In genomic region chr6:144285798-144286502, GRCh38 we compare ENCODE assay signal across 8 cellular contexts. TPM values are rescaled to one million over a fixed set of nuclear protein-coding genes. Genes with fewer than 3 reads are reported as not detected.
DNase-seq lines count a peak whose midpoint lies in the region; ATAC-seq and TF ChIP-seq lines count a peak whose summit lies in the region.

No MANE protein-coding gene starts in this region.

- ATAC-seq in activated CD4-positive, alpha-beta T cell treated with anti-CD3 and anti-CD28 coated beads for 36 hours: peak; percentile 56
- no peak for ATAC-seq in HG02610 (IDR thresholded peaks at IDR 0.05; ENCODE audit: unreplicated experiment)

- CTCF ChIA-PET in activated CD4-positive, alpha-beta T cell treated with anti-CD3 and anti-CD28 coated beads for 36 hours (lab: Charles Lee): interaction anchor here (0.8 to 2.1 kb wide), 4 partner anchors 54 to 196 kb away, joined by 3 to 13 read pairs (median 4); no protein-coding TSS in a partner anchor

- H3K4me3 Mint-ChIP-seq in CD14-positive monocyte: peak overlapping the region; percentile 95 to 97
- H3K4me3 Mint-ChIP-seq in activated CD4-positive, alpha-beta T cell treated with anti-CD3 and anti-CD28 coated beads for 36 hours: peak overlapping the region; percentile 88

- peaks cover 0 to 14% (median 4%) of the 10 kb centered on the region in 4 donors for H3K4me1 ChIP-seq in liver (ENCODE audit: control insufficient read depth in 4 of 4, insufficient read depth in 4 of 4, low read length in 3 of 4)

- H3K4me3 ChIP-seq in liver (ENCODE audit: low read depth in 1 of 3, low read length in 3 of 3): peak overlapping the region; percentile 69 to 98 (median 96)

- no peaks in the 10 kb centered on the region for H3K36me3 ChIP-seq in liver (ENCODE audit: control insufficient read depth in 4 of 4, insufficient read depth in 3 of 4, low read depth in 1 of 4, low read length in 3 of 4)

- peak; percentile 50 for DNase-seq in CD14-positive monocyte (ENCODE audit: low spot score)
- DNase-seq in GM20000 (ENCODE audit: low spot score): peak; percentile 69
- peak; percentile 41 for DNase-seq in KG1 (lab: John Stamatoyannopoulos, UW)
- peak; percentile 49 for DNase-seq in activated CD4-positive, alpha-beta T cell treated with anti-CD3 and anti-CD28 coated beads for 36 hours
- DNase-seq in ecto neural progenitor cell (ENCODE audit: low spot score): peak; percentile 77
- peak; percentile 12 to 20 for DNase-seq in stimulated activated CD4-positive, alpha-beta T cell treated with anti-CD3 and anti-CD28 coated beads, Interleukin-4, amount 100 ng/mL, for 48 hours (ENCODE audit: low read depth in 2 of 2)

- no peaks in the 10 kb centered on the region for H3K27me3 ChIP-seq in liver (ENCODE audit: control insufficient read depth in 4 of 4, insufficient read depth in 4 of 4, low read length in 3 of 4)

- peaks cover 8 to 21% of the 10 kb centered on the region in 2 donors for H3K36me3 Mint-ChIP-seq in CD14-positive monocyte
- no peaks in the 10 kb centered on the region for H3K36me3 Mint-ChIP-seq in activated CD4-positive, alpha-beta T cell treated with anti-CD3 and anti-CD28 coated beads for 36 hours (ENCODE audit: low read depth)

- no peaks in the 10 kb centered on the region for H3K9me3 Mint-ChIP-seq in CD14-positive monocyte
- no peaks in the 10 kb centered on the region for H3K9me3 Mint-ChIP-seq in activated CD4-positive, alpha-beta T cell treated with anti-CD3 and anti-CD28 coated beads for 36 hours (ENCODE audit: low read depth)

- POLR2A ChIA-PET in activated CD4-positive, alpha-beta T cell treated with anti-CD3 and anti-CD28 coated beads for 36 hours (lab: Charles Lee): interaction anchor here (0.6 kb wide), 1 partner anchor 194 kb away, joined by 3 read pairs; no protein-coding TSS in a partner anchor

- H3K27me3 Mint-ChIP-seq in CD14-positive monocyte (ENCODE audit: low read depth in 3 of 3): peaks cover 0 to 2% (median 0%) of the 10 kb centered on the region in 3 donors
- H3K27me3 Mint-ChIP-seq in activated CD4-positive, alpha-beta T cell treated with anti-CD3 and anti-CD28 coated beads for 36 hours: peaks cover 36% of the 10 kb centered on the region

- under 1% methylated on average over 51 of the region's 51 CpGs for WGBS in liver

- peak overlapping the region; percentile 86 to 96 (median 93) for H3K27ac Mint-ChIP-seq in CD14-positive monocyte
- peak overlapping the region; percentile 73 for H3K27ac Mint-ChIP-seq in activated CD4-positive, alpha-beta T cell treated with anti-CD3 and anti-CD28 coated beads for 36 hours

- TF ChIP-seq RAD21 in liver (IDR thresholded peaks at IDR 0.05): peak in 1 of 2 donors; percentile 14

- TF ChIP-seq CTCF in CD14-positive monocyte (IDR thresholded peaks at IDR 0.05) (no peak), GM20000 (IDR thresholded peaks at IDR 0.05; ENCODE audit: extremely low read depth, missing control alignments) (no peak), liver (IDR thresholded peaks at IDR 0.05; ENCODE audit: low read depth, low read length, missing input control) (no peak)

- H3K4me1 Mint-ChIP-seq in CD14-positive monocyte: peaks cover 24% of the 10 kb centered on the region
- H3K4me1 Mint-ChIP-seq in activated CD4-positive, alpha-beta T cell treated with anti-CD3 and anti-CD28 coated beads for 36 hours: peaks cover 16% of the 10 kb centered on the region

- H3K27ac ChIP-seq in liver (ENCODE audit: low read depth in 1 of 2, low read length in 2 of 2): peak overlapping the region; percentile 92 to 93

- no peaks in the 10 kb centered on the region for H3K9me3 ChIP-seq in liver (ENCODE audit: control insufficient read depth in 4 of 4, low read length in 3 of 4)

- intact Hi-C loops in CD14-positive monocyte (cut with micrococcal nuclease): loop anchor here (5.0 to 10.0 kb wide), 4 partner anchors 76 to 191 kb away; partner anchors contain the start of gene SF3B5 (in 1 of the 2)
- intact Hi-C loops in activated CD4-positive, alpha-beta T cell treated with anti-CD3 and anti-CD28 coated beads for 36 hours (cut with DNase I, micrococcal nuclease): loop anchor here (1.0 to 5.0 kb wide), 7 partner anchors 49 to 197 kb away; partner anchors contain the start of gene STX11 (in 1 of the 2)

- H3K9ac ChIP-seq in liver (ENCODE audit: low read depth in 1 of 2, low read length in 2 of 2): peak overlapping the region; percentile 69 to 89

TF ChIP-seq in liver, 16 proteins besides CTCF, POLR2A, EP300 and RAD21:
- TF ChIP-seq FOXA2 (IDR thresholded peaks at IDR 0.05): no peak
- TF ChIP-seq RXRA (IDR thresholded peaks at IDR 0.05): peak in 1 of 2 donors; percentile 20
- TF ChIP-seq YY1 (IDR thresholded peaks at IDR 0.05): peak; percentile 5

RNA-seq across cellular contexts. Expression of gene UTRN, which starts 0.8 kb away (rescaled TPM):
- 10 to 100 TPM; 21.8 to 66.1 TPM for polyA plus RNA-seq in CD14-positive monocyte
- total RNA-seq in activated CD4-positive, alpha-beta T cell treated with anti-CD3 and anti-CD28 coated beads for 36 hours: 10 to 100 TPM; 43.4 to 46.2 TPM
- total RNA-seq in liver: 10 to 100 TPM; 80.5 to 83.7 TPM
- polyA plus RNA-seq in liver: 10 to 100 TPM in 1 of 2 donors, 1 to 10 TPM in 1; 6.9 to 14.6 TPM

Comparison
In these comparisons a context has a peak if more than half of its experiments do, and no peak if none do; other contexts are left out.
1. DNase-seq: peak in every context shown above with its lines; median percentile 77 in ecto neural progenitor cell; 69 in GM20000; 50 in CD14-positive monocyte; 49 in activated CD4-positive, alpha-beta T cell treated with anti-CD3 and anti-CD28 coated beads for 36 hours; 41 in KG1; 16 in stimulated activated CD4-positive, alpha-beta T cell treated with anti-CD3 and anti-CD28 coated beads, Interleukin-4, amount 100 ng/mL, for 48 hours.